8 cellular contexts compared by ENCODE assay signal in genomic region chr9:36486454-36486932, GRCh38.
A peak's percentile ranks its signal among the peaks of the same experiment; 100 is the strongest.
DNase-seq lines count a peak whose midpoint lies in the region; ATAC-seq, FAIRE-seq and TF ChIP-seq lines count a peak whose summit lies in the region.

No MANE protein-coding gene starts in this region.

- H3K27me3 Mint-ChIP-seq in stimulated activated memory B cell treated with anti-CD40 and anti-IgM and Interleukin-4, amounts not matched to agents 10 μg/mL and 1 μg/mL and 100 μg/mL, for 72 hours = no peaks in the 10 kb centered on the region

- peak overlapping the region; percentile 62 for H3K27ac Mint-ChIP-seq in stimulated activated memory B cell treated with anti-CD40 and anti-IgM and Interleukin-4, amounts not matched to agents 10 μg/mL and 1 μg/mL and 100 μg/mL, for 72 hours

- H3K36me3 ChIP-seq in MG63 (no peaks in the 10 kb centered on the region), keratinocyte (ENCODE audit: control insufficient read depth in 2 of 2, extremely low read depth in 1 of 2, insufficient read depth in 2 of 2, low read length in 2 of 2) (no peaks in the 10 kb centered on the region)

- H3K9me1 ChIP-seq in keratinocyte (ENCODE audit: control insufficient read depth, extremely low read depth, insufficient read depth, low read length) = no peaks in the 10 kb centered on the region

- peak overlapping the region; percentile 80 for H2AFZ ChIP-seq in keratinocyte (ENCODE audit: control insufficient read depth, low read length)

- H3K4me3 Mint-ChIP-seq in stimulated activated memory B cell treated with anti-CD40 and anti-IgM and Interleukin-4, amounts not matched to agents 10 μg/mL and 1 μg/mL and 100 μg/mL, for 72 hours = peak overlapping the region; percentile 83

- peak overlapping the region; percentile 84 for H3K9ac ChIP-seq in keratinocyte (ENCODE audit: control insufficient read depth, extremely low read depth, insufficient read depth, low read length)

- peak overlapping the region; percentile 97 for H3K4me2 ChIP-seq in A549
- peak overlapping the region; percentile 77 for H3K4me2 ChIP-seq in keratinocyte (ENCODE audit: control insufficient read depth, extremely low read depth, insufficient read depth, low read depth, low read length)

- H4K20me1 ChIP-seq in keratinocyte (ENCODE audit: control insufficient read depth, extremely low read depth, insufficient read depth, low read length) = no peaks in the 10 kb centered on the region

- ATAC-seq in A549 (peak in 1 of 2 experiments; percentile 21; a peak in 3 of 6 replicates), GM18505 (IDR thresholded peaks at IDR 0.05; ENCODE audit: unreplicated experiment) (peak; percentile 1)
- no peak for ATAC-seq in stimulated activated memory B cell treated with anti-CD40 and anti-IgM and Interleukin-4, amounts not matched to agents 10 μg/mL and 1 μg/mL and 100 μg/mL, for 72 hours

- FAIRE-seq in A549 (lab: Jason Lieb, UNC) (no peak), keratinocyte (lab: Jason Lieb, UNC) (no peak)

- TF ChIP-seq CTCF in A549 (IDR thresholded peaks at IDR 0.05) (no peak), keratinocyte (optimal IDR thresholded peaks at IDR 0.05 in 1 of 3, IDR thresholded peaks at IDR 0.05 in 1 of 3, conservative IDR thresholded peaks at IDR 0.05 in 1 of 3; ENCODE audit: extremely low read depth in 1 of 3, insufficient read depth in 2 of 3, low read length in 3 of 3) (no peak)

- CTCF ChIA-PET in A549 (lab: Yijun Ruan, JAX) = interaction anchor here (1.2 to 2.7 kb wide), 4 partner anchors 14 to 80 kb away, joined by 4 to 15 read pairs (median 7); no protein-coding TSS in a partner anchor

- peaks cover 55% of the 10 kb centered on the region for H3K4me1 Mint-ChIP-seq in stimulated activated memory B cell treated with anti-CD40 and anti-IgM and Interleukin-4, amounts not matched to agents 10 μg/mL and 1 μg/mL and 100 μg/mL, for 72 hours

- dilution Hi-C loops in keratinocyte (cut with MboI; ENCODE audit: extremely low pct_ligation_motif_present, low sequenced_read_pairs) = no loop called here

- H3K27ac ChIP-seq in A549 (peak overlapping the region; percentile 92 to 97), keratinocyte (ENCODE audit: control insufficient read depth, insufficient read depth, low read length) (peak overlapping the region; percentile 57)

- TF ChIP-seq RAD21 in A549 (conservative IDR thresholded peaks at IDR 0.05 in 1 of 2, IDR thresholded peaks at IDR 0.05 in 1 of 2) = no peak

- WGBS in A549 (ENCODE audit: missing lambda C conversion rate) = 30% methylated on average over 17 of the region's 22 CpGs

- peak overlapping the region; percentile 97 for H3K4me3 ChIP-seq in A549
- peak overlapping the region; percentile 83 for H3K4me3 ChIP-seq in MG63
- H3K4me3 ChIP-seq in keratinocyte (ENCODE audit: control insufficient read depth in 2 of 3, extremely low read depth in 1 of 3, insufficient read depth in 2 of 3, low read depth in 1 of 3, low read length in 3 of 3) = peak overlapping the region; percentile 78 to 91 (median 82)

- H3K9me3 Mint-ChIP-seq in stimulated activated memory B cell treated with anti-CD40 and anti-IgM and Interleukin-4, amounts not matched to agents 10 μg/mL and 1 μg/mL and 100 μg/mL, for 72 hours = no peaks in the 10 kb centered on the region

- POLR2A ChIA-PET in A549 (lab: Yijun Ruan, JAX) = interaction anchor here (0.5 kb wide), 1 partner anchor 951 kb away, joined by 3 read pairs; no protein-coding TSS in a partner anchor

- H3K79me2 ChIP-seq in keratinocyte (ENCODE audit: control insufficient read depth, insufficient read depth, low read length) = peaks cover 37% of the 10 kb centered on the region

- H3K4me1 ChIP-seq in A549 (peaks cover 17% of the 10 kb centered on the region; the same call in 2 of the 3 replicates), keratinocyte (ENCODE audit: control insufficient read depth, extremely low read depth, insufficient read depth, low read length) (peaks cover 16% of the 10 kb centered on the region)

- H3K9me3 ChIP-seq in A549 = no peaks in the 10 kb centered on the region
- no peaks in the 10 kb centered on the region for H3K9me3 ChIP-seq in MG63
- no peaks in the 10 kb centered on the region for H3K9me3 ChIP-seq in keratinocyte (ENCODE audit: control insufficient read depth, low read depth, low read length)

- DNase-seq in A549 (ENCODE audit: low read depth in 1 of 2, low spot score in 1 of 2) (no peak), MG63 (peak; percentile 54), astrocyte of the hippocampus (ENCODE audit: low read depth, low spot score) (peak; percentile 51), keratinocyte (ENCODE audit: low read depth, low spot score) (no peak), NCI-H2227 (lab: John Stamatoyannopoulos, UW; ENCODE audit: unreplicated experiment) (no peak), NOMO-1 treated with dmso at 0.1 percent for 144 hours (lab: John Stamatoyannopoulos, UW; ENCODE audit: unreplicated experiment) (no peak)

- TF ChIP-seq EP300 in A549 (IDR thresholded peaks at IDR 0.05) = no peak

- no peaks in the 10 kb centered on the region for H3K36me3 Mint-ChIP-seq in stimulated activated memory B cell treated with anti-CD40 and anti-IgM and Interleukin-4, amounts not matched to agents 10 μg/mL and 1 μg/mL and 100 μg/mL, for 72 hours

- H3K27me3 ChIP-seq in MG63 (no peaks in the 10 kb centered on the region), keratinocyte (ENCODE audit: control insufficient read depth, extremely low read depth, insufficient read depth, low read length) (no peaks in the 10 kb centered on the region)

- TF ChIP-seq POLR2A in A549 (IDR thresholded peaks at IDR 0.05; ENCODE audit: low read length) = no peak
- no peak for TF ChIP-seq POLR2A in GM18505 (IDR thresholded peaks at IDR 0.05; ENCODE audit: borderline replicate concordance, extremely low read depth, insufficient read depth, insufficient read length)

TF ChIP-seq in A549, 52 proteins besides CTCF, POLR2A, EP300 and RAD21:
- TF ChIP-seq HEYL (CRISPR knock-in tag; IDR thresholded peaks at IDR 0.05) = no peak
- no peak for TF ChIP-seq REST (IDR thresholded peaks at IDR 0.05)
- TF ChIP-seq TFCP2L1 (CRISPR knock-in tag; IDR thresholded peaks at IDR 0.05) = no peak
TF ChIP-seq in A549: peak in this region for 0.

Comparison
In these comparisons a context has a peak if more than half of its experiments do, and no peak if none do; other contexts are left out.
1. DNase-seq: peak in MG63 (single experiment) and astrocyte of the hippocampus (single experiment); none in A549 (0 of 2), keratinocyte (single experiment), NCI-H2227 (single experiment) and NOMO-1 treated with dmso at 0.1 percent for 144 hours (single experiment).
2. Peak in every context shown above with its lines, with median percentiles within 50 percentile points of each other: H3K4me3 ChIP-seq.